ENCODE assay signal across 8 cellular contexts in the genomic region with DNA sequence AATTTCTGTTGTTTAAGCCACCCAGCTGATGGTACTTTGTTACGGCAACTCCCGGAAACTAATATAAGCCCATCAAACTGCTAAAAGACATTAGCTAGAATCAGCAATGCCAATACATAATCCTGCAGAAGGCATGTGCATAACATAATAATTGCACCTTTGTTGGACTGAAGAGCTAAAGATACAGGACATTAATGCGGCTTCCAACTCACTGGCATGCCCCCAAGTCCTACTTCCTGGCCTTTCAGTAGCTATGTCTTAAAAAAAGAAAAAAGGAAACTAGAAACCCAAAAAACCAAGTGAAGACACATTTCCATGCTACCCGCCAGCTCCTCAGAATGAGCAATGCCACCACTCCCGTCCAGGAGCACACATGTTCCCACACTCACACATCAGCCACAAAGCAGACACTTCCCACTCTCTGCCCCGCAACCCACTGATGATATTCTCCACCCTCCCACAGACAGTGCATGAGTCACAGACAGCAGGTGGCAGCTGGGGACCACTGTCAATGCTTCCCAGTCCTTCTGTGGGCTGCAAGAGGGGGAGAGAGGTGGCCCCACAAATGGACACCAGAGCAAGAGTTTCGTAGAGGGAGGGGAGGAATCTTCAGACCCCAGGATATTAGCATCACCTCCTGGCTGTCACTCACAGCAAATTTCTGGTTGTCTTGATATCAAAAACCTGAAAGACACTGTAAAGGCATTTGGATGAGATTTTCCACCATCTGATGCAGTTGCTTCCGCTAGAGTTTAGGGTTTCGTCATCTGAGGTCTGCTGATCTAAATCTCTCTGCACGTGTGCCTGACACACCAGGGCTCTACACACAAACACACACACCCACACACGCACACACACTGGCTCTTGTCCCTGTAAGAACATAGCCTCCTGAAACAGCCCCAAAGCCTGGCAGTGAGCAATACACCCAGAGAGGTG. TPM values are rescaled to one million over a fixed set of nuclear protein-coding genes. Genes with fewer than 3 reads are reported as not detected.
DNase-seq lines count a peak whose midpoint lies in the region; ATAC-seq and TF ChIP-seq lines count a peak whose summit lies in the region.

No MANE protein-coding gene starts in this region.

- H3K9me3 ChIP-seq in PC-9 (ENCODE audit: insufficient read depth, low read depth) (no peaks in the 10 kb centered on the region), smooth muscle cell (replicated peaks; ENCODE audit: low read depth) (no peaks in the 10 kb centered on the region)

- peak overlapping the region; percentile 58 for H3K4me2 ChIP-seq in PC-9
- peak overlapping the region; percentile 11 for H3K4me2 ChIP-seq in smooth muscle cell

- H3K27ac ChIP-seq in PC-9 (peak overlapping the region; percentile 76), smooth muscle cell (ENCODE audit: low read depth) (peak overlapping the region; percentile 72)

- H3K4me1 ChIP-seq in PC-9 (replicated peaks; ENCODE audit: insufficient read depth) (peaks cover 22% of the 10 kb centered on the region), smooth muscle cell (ENCODE audit: low read depth) (peaks cover 10% of the 10 kb centered on the region)

- H3K27me3 ChIP-seq in PC-9 (ENCODE audit: insufficient read depth, low read depth) (no peaks in the 10 kb centered on the region), smooth muscle cell (ENCODE audit: low read depth) (no peaks in the 10 kb centered on the region)

- TF ChIP-seq CTCF in AG10803 (conservative IDR thresholded peaks at IDR 0.05; ENCODE audit: low read length) (no peak), PC-9 (conservative IDR thresholded peaks at IDR 0.05) (no peak), smooth muscle cell (IDR thresholded peaks at IDR 0.05; ENCODE audit: borderline replicate concordance, insufficient read depth, poor library complexity, severe bottlenecking) (no peak)

- H3K36me3 ChIP-seq in PC-9 (ENCODE audit: low read depth) (no peaks in the 10 kb centered on the region), smooth muscle cell (ENCODE audit: low read depth) (no peaks in the 10 kb centered on the region)

- H2AFZ ChIP-seq in PC-9 (no peak overlapping the region), smooth muscle cell (ENCODE audit: low read depth) (no peak overlapping the region)

- CTCF ChIA-PET in PC-9 (lab: Charles Lee) = interaction anchor here (0.5 kb wide), 1 partner anchor 85 kb away, joined by 3 read pairs; no protein-coding TSS in a partner anchor

- BruUV-seq in PC-9 (replicated peaks; lab: Mats Ljungman, UMichigan) = TSS peak; percentile 98

- ATAC-seq in GM21576 (IDR thresholded peaks at IDR 0.05; ENCODE audit: unreplicated experiment) (peak; percentile 45), GM19455 (IDR thresholded peaks at IDR 0.05; ENCODE audit: unreplicated experiment) (no peak)

- peak; percentile 81 for DNase-seq in AG10803 (ENCODE audit: low read depth)
- DNase-seq in PC-9 = no peak
- DNase-seq in activated gamma-delta T cell treated with anti-CD3 and anti-CD28 coated beads, Interleukin-2, amount 50 U/mL, for 16 hours (ENCODE audit: low read depth) = peak; percentile 76
- DNase-seq in head of caudate nucleus = peak; percentile 66 to 96 (median 86)
- DNase-seq in smooth muscle cell (lab: John Stamatoyannopoulos, UW; ENCODE audit: unreplicated experiment) = no peak
- no peak for DNase-seq in NCI-H2196 treated with DMSO at 0.1 percent for 48 hours (lab: John Stamatoyannopoulos, UW; ENCODE audit: unreplicated experiment)

- H4K20me1 ChIP-seq in PC-9 (ENCODE audit: insufficient read depth) (no peaks in the 10 kb centered on the region), smooth muscle cell (ENCODE audit: low read depth) (no peaks in the 10 kb centered on the region)

- POLR2A ChIA-PET in PC-9 (lab: Charles Lee; ENCODE audit: unreplicated experiment) = no interaction called here

- peak overlapping the region; percentile 24 for H3K9ac ChIP-seq in smooth muscle cell (ENCODE audit: low read depth)

- H3F3A ChIP-seq in PC-9 (ENCODE audit: insufficient read depth, low read depth) (peaks cover 13% of the 10 kb centered on the region; the same call in 1 of the 2 replicates), smooth muscle cell (ENCODE audit: low read depth) (peaks cover 3% of the 10 kb centered on the region)

- H3K79me2 ChIP-seq in PC-9 (ENCODE audit: low read depth) (no peaks in the 10 kb centered on the region), smooth muscle cell (ENCODE audit: low read depth) (peaks cover 28% of the 10 kb centered on the region)

- no peaks in the 10 kb centered on the region for H3K9me2 ChIP-seq in PC-9 (ENCODE audit: insufficient read depth)

- intact Hi-C loops in PC-9 (cut with micrococcal nuclease; ENCODE audit: unreplicated experiment) (no loop called here), head of caudate nucleus (cut with DNase I) (loop anchor here (10.0 kb wide), 1 partner anchor 120 kb away; the partner anchor contains the start of gene SIRT5)

- 54% methylated on average over 11 of the region's 11 CpGs for WGBS in smooth muscle cell (ENCODE audit: low lambda C conversion rate)

- H3K4me3 ChIP-seq in AG10803 (ENCODE audit: low read length) (no peak overlapping the region), PC-9 (no peak overlapping the region), smooth muscle cell (no peak overlapping the region)

RNA-seq across cellular contexts. Expression of gene GFOD1, which starts 32.8 kb away (rescaled TPM):
- 0.68 and 1.2 TPM in 2 replicates for total RNA-seq in PC-9 (2021)
- total RNA-seq in smooth muscle cell = 9.6 and 10.0 TPM in 2 replicates
- polyA plus RNA-seq in smooth muscle cell = 11.8 and 14.0 TPM in 2 replicates

Comparison
In these comparisons a context has a peak if more than half of its experiments do, and no peak if none do; other contexts are left out.
1. DNase-seq: peak in AG10803 (single experiment), activated gamma-delta T cell treated with anti-CD3 and anti-CD28 coated beads, Interleukin-2, amount 50 U/mL, for 16 hours (single experiment) and head of caudate nucleus (42 of 42); none in PC-9 (0 of 2), smooth muscle cell (single experiment) and NCI-H2196 treated with DMSO at 0.1 percent for 48 hours (single experiment).